Comparison of ENCODE assay signal across 2 cellular contexts in genomic region chr11:19808076-19808911, GRCh38.
TF ChIP-seq lines count a peak whose summit lies in the region.

No MANE protein-coding gene starts in this region.

TF ChIP-seq in HCT116, 20 proteins besides CTCF, POLR2A, EP300 and RAD21 (continued from another document):
- TF ChIP-seq SP1 (IDR thresholded peaks at IDR 0.05; ENCODE audit: low read depth) (no peak), POLR2AphosphoS5 (IDR thresholded peaks at IDR 0.05; ENCODE audit: low read depth, low read length) (no peak), ZBTB33 (IDR thresholded peaks at IDR 0.05; ENCODE audit: extremely low read depth, insufficient replicate concordance, low read length) (no peak), CBX3 (IDR thresholded peaks at IDR 0.05; ENCODE audit: low read depth) (no peak), EGR1 (IDR thresholded peaks at IDR 0.05; ENCODE audit: low read depth) (no peak), FOSL1 (IDR thresholded peaks at IDR 0.05; ENCODE audit: low read depth) (no peak), REST (IDR thresholded peaks at IDR 0.05; ENCODE audit: low read depth) (no peak), EZH2 (IDR thresholded peaks at IDR 0.05) (no peak), EZH2phosphoT487 (IDR thresholded peaks at IDR 0.05; ENCODE audit: borderline replicate concordance) (no peak)

TF ChIP-seq in WTC11, 78 proteins besides CTCF, POLR2A, EP300 and RAD21 (continued from another document):
- TF ChIP-seq ZNF425 (CRISPR knock-in tag; conservative IDR thresholded peaks at IDR 0.05) (no peak), EMX1 (CRISPR knock-in tag; IDR thresholded peaks at IDR 0.05) (no peak), IRF1 (CRISPR knock-in tag; IDR thresholded peaks at IDR 0.05) (no peak), AR (CRISPR knock-in tag; IDR thresholded peaks at IDR 0.05) (no peak), OVOL2 (CRISPR knock-in tag; IDR thresholded peaks at IDR 0.05; ENCODE audit: borderline replicate concordance) (no peak)
